21 cellular contexts compared by ENCODE assay signal in genomic region chr2:45299361-45299760, GRCh38.
"Had no signal": no experiment of that assay in that cellular context is flagged by ENCODE, and none has a peak within 500 bp of the region (broad histone marks: within the 10 kb centered on the region; RNA-seq: fewer than 3 reads in every experiment).

No MANE protein-coding gene starts in this region.

- H3K9me3 ChIP-seq: left ventricle myocardium inferior, ovary, prostate gland, sigmoid colon, tibial nerve, uterus had no signal

- H3K27me3 ChIP-seq: ovary, sigmoid colon, tibial nerve, uterus had no signal

- H3K4me3 ChIP-seq: left ventricle myocardium inferior, lung, ovary, prostate gland, sigmoid colon, smooth muscle cell, tibial nerve, uterus had no signal

- H3K27ac ChIP-seq: left ventricle myocardium inferior, ovary, prostate gland, sigmoid colon, tibial nerve, uterus had no signal

- H3K4me1 ChIP-seq: left ventricle myocardium inferior, prostate gland, sigmoid colon, uterus had no signal

- H3K4me2 ChIP-seq: smooth muscle cell had no signal

- H3K36me3 ChIP-seq: left ventricle myocardium inferior, ovary, prostate gland, sigmoid colon, tibial nerve, uterus had no signal

- DNase-seq: immature natural killer cell; kidney; left ventricle myocardium inferior; mesendoderm; naive thymus-derived CD4-positive, alpha-beta T cell; ovary; posterior cingulate gyrus; retina; right cardiac atrium; sigmoid colon; stimulated activated CD4-positive, alpha-beta T cell treated with anti-CD3 and anti-CD28 coated beads, Interleukin-1b, Interleukin-23, amount 100 ng/mL, for 48 hours; stimulated activated CD4-positive, alpha-beta T cell treated with anti-CD3 and anti-CD28 coated beads, Interleukin-2, amount 100 ng/mL, for 48 hours; stimulated activated CD4-positive, alpha-beta T cell treated with anti-CD3 and anti-CD28 coated beads, Interleukin-4, amount 100 ng/mL, for 4 hours; stimulated activated CD8-positive, alpha-beta memory T cell treated with anti-CD3 and anti-CD28 coated beads, Interleukin-4, amount 100 ng/mL, for 48 hours; stimulated activated naive CD4-positive, alpha-beta T cell treated with Interleukin-2 at 50 U/mL for 16 hours; stimulated activated naive CD8-positive, alpha-beta T cell treated with anti-CD3 and anti-CD28 coated beads, Interleukin-15, amount 100 ng/mL, for 72 hours; uterus had no signal
